In genomic region chr10:9302142-9302746, GRCh38 we compare ENCODE assay signal across 1 cellular context.
TF ChIP-seq lines count a peak whose summit lies in the region.

No MANE protein-coding gene starts in this region.

TF ChIP-seq in SK-N-SH, 30 proteins besides CTCF, POLR2A, EP300 and RAD21 (continued from another document):
- no peak for TF ChIP-seq NFIC (IDR thresholded peaks at IDR 0.05; ENCODE audit: borderline replicate concordance)
